ENCODE assay signal across 1 cellular context in genomic region chr9:16425572-16425971, GRCh38.
TF ChIP-seq lines count a peak whose summit lies in the region.

No MANE protein-coding gene starts in this region.

TF ChIP-seq in GM23338, 12 proteins besides CTCF, POLR2A, EP300 and RAD21 (continued from another document):
- TF ChIP-seq ZNF462 (CRISPR knock-in tag; IDR thresholded peaks at IDR 0.05) = no peak
